ENCODE assay signal across 1 cellular context in the genomic region with DNA sequence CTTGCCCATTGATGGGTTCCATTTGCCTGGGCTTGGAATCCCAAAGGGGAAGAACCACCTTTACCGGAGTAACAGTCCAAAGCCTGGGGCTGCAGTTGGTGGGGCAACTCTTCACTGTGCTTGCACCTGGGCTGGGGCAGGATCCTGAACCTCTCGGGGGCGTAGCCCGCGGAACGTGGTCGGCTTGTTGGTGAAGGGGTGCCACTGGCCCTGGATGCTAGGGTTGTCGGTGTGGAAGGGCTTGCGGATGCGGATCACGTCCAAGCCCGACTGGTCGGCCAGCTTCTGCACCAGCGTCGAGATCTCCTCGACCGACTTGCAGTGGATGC.
TF ChIP-seq lines count a peak whose summit lies in the region.

No MANE protein-coding gene starts in this region.

TF ChIP-seq in K562, 482 proteins besides CTCF, POLR2A, EP300 and RAD21:
- TF ChIP-seq SRF (CRISPR knock-in tag; IDR thresholded peaks at IDR 0.05) (0 out of 4 replicates have a peak, but pooled peaks of 1 of the 2 experiments have one; percentile 0), ZNF766 (CRISPR knock-in tag; conservative IDR thresholded peaks at IDR 0.05) (no peak), CBFB (CRISPR knock-in tag; IDR thresholded peaks at IDR 0.05) (peak; percentile 34; the same call in 1 of the 2 replicates)
TF ChIP-seq in K562: peak in this region for 2.
